ENCODE assay signal across 23 cellular contexts in the genomic region with DNA sequence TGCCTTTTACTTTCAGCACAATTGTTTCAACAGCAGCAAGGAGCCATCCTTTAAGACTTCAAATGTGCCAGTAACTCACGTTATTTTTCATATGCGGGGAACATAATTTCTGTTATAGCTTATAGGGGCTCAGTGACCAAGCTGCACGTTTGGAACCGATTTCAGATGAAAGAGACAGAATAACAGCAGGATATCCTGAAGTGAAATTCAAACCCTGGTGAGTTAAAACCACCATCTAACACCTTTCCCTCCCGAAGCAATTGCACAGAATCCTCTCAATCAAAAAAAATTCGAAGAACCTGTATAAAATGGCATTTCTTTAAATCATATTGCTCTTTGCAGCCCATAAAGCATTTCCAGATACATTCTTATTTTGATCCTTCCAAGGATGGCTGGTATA.
"Had no signal": no experiment of that assay in that cellular context is flagged by ENCODE, and none has a peak within 500 bp of the region (broad histone marks: within the 10 kb centered on the region; RNA-seq: fewer than 3 reads in every experiment).

No MANE protein-coding gene starts in this region.

- H3K9me3 ChIP-seq: MG63 had no signal

- H3K4me3 Mint-ChIP-seq: activated CD8-positive, alpha-beta T cell treated with anti-CD3 and anti-CD28 coated beads, Interleukin-2, amount 10 ng/mL, durations not matched to agents 7 days and 5 days had no signal

- H3K36me3 ChIP-seq: brain microvascular endothelial cell, cardiac muscle cell, MG63 had no signal

- ATAC-seq: activated CD4-positive, CD25-positive, alpha-beta regulatory T cell treated with anti-CD3 and anti-CD28 coated beads, Interleukin-2, amount 50 U/mL, for 24 hours; activated CD8-positive, alpha-beta T cell treated with anti-CD3 and anti-CD28 coated beads, Interleukin-2, amount 10 ng/mL, durations not matched to agents 7 days and 5 days; activated naive CD4-positive, alpha-beta T cell treated with anti-CD3 and anti-CD28 coated beads, Interleukin-2, amount 50 U/mL, for 72 hours had no signal

- H3K27me3 ChIP-seq: brain microvascular endothelial cell, cardiac muscle cell, MG63 had no signal

- H3K9me3 Mint-ChIP-seq: activated naive CD4-positive, alpha-beta T cell treated with anti-CD3 and anti-CD28 coated beads, Interleukin-2, amount 50 U/mL, for 72 hours had no signal

- H3K4me3 ChIP-seq: cardiac muscle cell, MG63 had no signal

- H3K27ac ChIP-seq: brain microvascular endothelial cell, cardiac muscle cell had no signal

- H3K27ac Mint-ChIP-seq: activated CD8-positive, alpha-beta T cell treated with anti-CD3 and anti-CD28 coated beads, Interleukin-2, amount 10 ng/mL, durations not matched to agents 7 days and 5 days; activated naive CD4-positive, alpha-beta T cell treated with anti-CD3 and anti-CD28 coated beads, Interleukin-2, amount 50 U/mL, for 72 hours had no signal

- DNase-seq: activated CD4-positive, alpha-beta T cell treated with anti-CD3 and anti-CD28 coated beads for 48 hours; activated CD4-positive, alpha-beta T cell treated with anti-CD3 and anti-CD28 coated beads, Interleukin-2, amount 50 U/mL, for 4 hours; activated CD8-positive, alpha-beta memory T cell treated with anti-CD3 and anti-CD28 coated beads, Interleukin-2, amount 50 U/mL, for 48 hours; activated CD8-positive, alpha-beta T cell treated with anti-CD3 and anti-CD28 coated beads, Interleukin-2, amount 10 ng/mL, durations not matched to agents 7 days and 5 days; activated T-cell treated with anti-CD3 and anti-CD28 coated beads, Interleukin-2, amount 50 U/mL, for 1 hour; brain microvascular endothelial cell; cerebellar nuclear complex; KG1; MG63; MV-4-11; NCI-H1092 treated with DMSO at 0.1 percent for 48 hours; NCI-H1417 treated with DMSO at 0.1 percent for 48 hours; NCI-H1694; NCI-H2029 treated with DMSO at 0.1 percent for 48 hours; NCI-H345; NCI-H510A; NCI-H526 treated with DMSO at 0.1 percent for 48 hours; NCI-H82; SIG-M5; SW 1271 had no signal
